In the genomic region with DNA sequence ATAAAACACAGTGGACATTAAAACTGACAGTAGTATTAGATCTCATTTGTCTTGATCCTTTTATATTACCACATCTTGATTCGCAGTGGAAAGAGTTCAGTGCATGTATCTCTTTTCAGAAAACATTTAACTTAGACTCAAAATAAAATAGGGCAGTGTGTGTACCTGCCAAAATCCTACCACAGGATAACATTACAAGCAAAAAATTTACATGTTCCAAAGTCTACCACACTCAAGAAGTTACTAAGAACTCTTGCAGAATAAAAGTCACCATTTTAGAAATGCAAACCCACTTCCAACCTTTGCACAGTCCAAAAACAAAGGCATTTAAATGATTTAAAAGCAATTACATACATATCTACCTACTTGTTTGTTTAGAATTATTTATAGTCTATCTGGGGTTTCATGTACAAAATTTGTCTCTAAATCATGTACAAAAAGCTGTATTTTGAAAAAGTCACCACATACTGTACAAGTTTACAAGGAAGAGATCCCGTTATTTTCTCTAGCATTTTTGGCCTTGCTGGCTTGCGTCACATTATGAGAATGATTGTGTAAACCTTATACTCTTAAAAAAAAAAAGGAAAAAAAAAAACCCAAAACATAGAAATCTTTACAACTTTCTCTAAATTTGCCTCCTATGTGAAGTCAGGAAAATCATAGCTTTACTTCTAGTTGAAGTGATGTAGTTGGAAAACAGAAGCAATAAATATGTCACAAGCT, we compare ENCODE assay signal across 19 cellular contexts.
DNase-seq lines count a peak whose midpoint lies in the region; ATAC-seq and TF ChIP-seq lines count a peak whose summit lies in the region.
"Had no signal": no experiment of that assay in that cellular context is flagged by ENCODE, and none has a peak within 500 bp of the region (broad histone marks: within the 10 kb centered on the region; RNA-seq: fewer than 3 reads in every experiment).

No MANE protein-coding gene starts in this region.

- no peak overlapping the region for H3K9ac ChIP-seq in KMS-11
- H3K9ac ChIP-seq in adipocyte (ENCODE audit: low read length): no peak overlapping the region

- H3K4me3 ChIP-seq in CD4-positive, CD25-positive, alpha-beta regulatory T cell (ENCODE audit: low read depth, low read length): peak overlapping the region; percentile 8
- H3K4me3 ChIP-seq in KMS-11 (IDR thresholded peaks at IDR 0.05; ENCODE audit: insufficient read depth, low read depth, low read length) (no peak overlapping the region), adipocyte (ENCODE audit: low read length) (no peak overlapping the region), right lobe of liver (no peak overlapping the region), gastrocnemius medialis (no peak overlapping the region)
- H3K4me3 ChIP-seq: HAP-1, MG63 had no signal

- POLR2A ChIA-PET in activated CD4-positive, alpha-beta T cell treated with anti-CD3 and anti-CD28 coated beads for 36 hours (lab: Charles Lee): no interaction called here

- in situ Hi-C loops in gastrocnemius medialis (cut with MboI; ENCODE audit: low sequenced_read_pairs in 4 of 4): no loop called here

- peaks cover 0 to 4% (median 0%) of the 10 kb centered on the region in 7 donors for H3K9me3 Mint-ChIP-seq in CD4-positive, CD25-positive, alpha-beta regulatory T cell
- no peaks in the 10 kb centered on the region for H3K9me3 Mint-ChIP-seq in activated CD4-positive, alpha-beta T cell treated with anti-CD3 and anti-CD28 coated beads for 36 hours (ENCODE audit: low read depth)
- H3K9me3 Mint-ChIP-seq: CD14-positive monocyte had no signal

- H3K9me3 ChIP-seq in CD4-positive, CD25-positive, alpha-beta regulatory T cell (ENCODE audit: control insufficient read depth in 2 of 2, low read length in 2 of 2): no peaks in the 10 kb centered on the region
- no peaks in the 10 kb centered on the region for H3K9me3 ChIP-seq in adipocyte (ENCODE audit: control insufficient read depth, low read length)
- no peaks in the 10 kb centered on the region for H3K9me3 ChIP-seq in right lobe of liver
- no peaks in the 10 kb centered on the region for H3K9me3 ChIP-seq in gastrocnemius medialis
- H3K9me3 ChIP-seq: HAP-1, MG63 had no signal

- no peaks in the 10 kb centered on the region for H4K20me1 ChIP-seq in KMS-11 (ENCODE audit: insufficient read depth)

- H3K36me3 ChIP-seq in CD4-positive, CD25-positive, alpha-beta regulatory T cell (ENCODE audit: control insufficient read depth, insufficient read depth, low read length): peaks cover 16% of the 10 kb centered on the region
- H3K36me3 ChIP-seq in KMS-11 (ENCODE audit: insufficient read depth) (peaks cover 8% of the 10 kb centered on the region; the same call in 1 of the 2 replicates), adipocyte (ENCODE audit: control insufficient read depth, insufficient read depth, low read length, severe bottlenecking) (peaks cover 23% of the 10 kb centered on the region), right lobe of liver (peaks cover 0 to 4% (median under 1%) of the 10 kb centered on the region in 4 donors), gastrocnemius medialis (peaks cover 0 to 11% of the 10 kb centered on the region in 2 donors)

- H3K27ac ChIP-seq in CD4-positive, CD25-positive, alpha-beta regulatory T cell (ENCODE audit: insufficient read depth, low read length, poor library complexity, severe bottlenecking): no peak overlapping the region
- no peak overlapping the region for H3K27ac ChIP-seq in KMS-11
- peak overlapping the region in 1 of 3 donors; percentile 14 for H3K27ac ChIP-seq in right lobe of liver
- H3K27ac ChIP-seq in gastrocnemius medialis: no peak overlapping the region

- 18% methylated on average over 3 of the region's 3 CpGs for WGBS in right lobe of liver (ENCODE audit: insufficient coverage, low coverage, low lambda C conversion rate, missing lambda C conversion rate)

- no peaks in the 10 kb centered on the region for H3K4me1 ChIP-seq in CD4-positive, CD25-positive, alpha-beta regulatory T cell (ENCODE audit: control insufficient read depth, insufficient read depth, low read length, poor library complexity, severe bottlenecking)
- H3K4me1 ChIP-seq in KMS-11 (ENCODE audit: low read depth, poor library complexity, severe bottlenecking) (peaks cover 61% of the 10 kb centered on the region), adipocyte (ENCODE audit: control insufficient read depth, insufficient read depth, low read length) (peaks cover 8% of the 10 kb centered on the region), right lobe of liver (peaks cover 0 to 12% (median 3%) of the 10 kb centered on the region in 4 donors), gastrocnemius medialis (no peaks in the 10 kb centered on the region)
- H3K4me1 ChIP-seq: HAP-1 had no signal

- peak overlapping the region; percentile 75 for H3K4me2 ChIP-seq in KMS-11

- peaks cover 34% of the 10 kb centered on the region for H3K36me3 Mint-ChIP-seq in CD4-positive, CD25-positive, alpha-beta regulatory T cell
- peaks cover 33% of the 10 kb centered on the region for H3K36me3 Mint-ChIP-seq in activated CD4-positive, alpha-beta T cell treated with anti-CD3 and anti-CD28 coated beads for 36 hours (ENCODE audit: low read depth)

- peak overlapping the region in 2 of 3 donors; percentile 4 to 82 for H3K27ac Mint-ChIP-seq in CD4-positive, CD25-positive, alpha-beta regulatory T cell
- no peak overlapping the region for H3K27ac Mint-ChIP-seq in activated CD4-positive, alpha-beta T cell treated with anti-CD3 and anti-CD28 coated beads for 36 hours

- no peak overlapping the region for H3K4me3 Mint-ChIP-seq in CD4-positive, CD25-positive, alpha-beta regulatory T cell
- H3K4me3 Mint-ChIP-seq in activated CD4-positive, alpha-beta T cell treated with anti-CD3 and anti-CD28 coated beads for 36 hours: no peak overlapping the region
- H3K4me3 Mint-ChIP-seq: CD14-positive monocyte had no signal

- CTCF ChIA-PET in activated CD4-positive, alpha-beta T cell treated with anti-CD3 and anti-CD28 coated beads for 36 hours (lab: Charles Lee): no interaction called here

- no peak for DNase-seq in CD4-positive, CD25-positive, alpha-beta regulatory T cell
- DNase-seq in adipocyte (ENCODE audit: low read depth): peak; percentile 50
- DNase-seq in right lobe of liver: no peak
- no peak for DNase-seq in UCSD-AML1 (lab: John Stamatoyannopoulos, UW; ENCODE audit: unreplicated experiment)
- no peak for DNase-seq in NCI-H1105 treated with DMSO at 0.1 percent for 48 hours (lab: John Stamatoyannopoulos, UW)
- no peak for DNase-seq in gastrocnemius medialis
- no peak for DNase-seq in activated CD4-positive, alpha-beta T cell treated with anti-CD3 and anti-CD28 coated beads for 36 hours
- DNase-seq: ACHN; AML-193; DMS79; MG63; NCI-H1417 treated with DMSO at 0.1 percent for 48 hours; NCI-H1930; NCI-H69; NK-92 treated with Interleukin-12 subunit alpha and Interleukin-12 subunit beta, amount 100 ng/mL, for 24 hours; RPMI8226 had no signal

- H3K79me2 ChIP-seq in KMS-11 (ENCODE audit: insufficient read depth, low read depth): no peaks in the 10 kb centered on the region; the same call in 1 of the 2 replicates

- no peaks in the 10 kb centered on the region for H3K27me3 Mint-ChIP-seq in CD4-positive, CD25-positive, alpha-beta regulatory T cell
- H3K27me3 Mint-ChIP-seq in activated CD4-positive, alpha-beta T cell treated with anti-CD3 and anti-CD28 coated beads for 36 hours: no peaks in the 10 kb centered on the region

- peaks cover 24 to 46% (median 35%) of the 10 kb centered on the region in 4 donors for H3K4me1 Mint-ChIP-seq in CD4-positive, CD25-positive, alpha-beta regulatory T cell
- peaks cover 3% of the 10 kb centered on the region for H3K4me1 Mint-ChIP-seq in activated CD4-positive, alpha-beta T cell treated with anti-CD3 and anti-CD28 coated beads for 36 hours

- intact Hi-C loops in right lobe of liver (cut with DNase I) (no loop called here), gastrocnemius medialis (cut with DNase I; ENCODE audit: low total_unique reads) (loop anchor here (2.0 kb wide), 1 partner anchor 19 kb away; no protein-coding TSS in a partner anchor)
- intact Hi-C loops in activated CD4-positive, alpha-beta T cell treated with anti-CD3 and anti-CD28 coated beads for 36 hours (cut with DNase I, micrococcal nuclease): no loop called here

- ATAC-seq in CD4-positive, CD25-positive, alpha-beta regulatory T cell (ENCODE audit: low read depth in 2 of 2): no peak
- ATAC-seq in right lobe of liver: peak; percentile 50 to 76 (median 58)
- no peak for ATAC-seq in gastrocnemius medialis
- no peak for ATAC-seq in activated CD4-positive, alpha-beta T cell treated with anti-CD3 and anti-CD28 coated beads for 36 hours

- TF ChIP-seq CTCF in KMS-11 (conservative IDR thresholded peaks at IDR 0.05; ENCODE audit: low read depth, low read length): no peak
- TF ChIP-seq CTCF in right lobe of liver (IDR thresholded peaks at IDR 0.05): no peak
- no peak for TF ChIP-seq CTCF in gastrocnemius medialis (IDR thresholded peaks at IDR 0.05 in 4 of 5, conservative IDR thresholded peaks at IDR 0.05 in 1 of 5)

- H3K27me3 ChIP-seq in CD4-positive, CD25-positive, alpha-beta regulatory T cell (ENCODE audit: control insufficient read depth, insufficient read depth, low read length): no peaks in the 10 kb centered on the region
- no peaks in the 10 kb centered on the region for H3K27me3 ChIP-seq in KMS-11 (ENCODE audit: insufficient read depth, low read depth)
- H3K27me3 ChIP-seq in adipocyte (replicated peaks; ENCODE audit: control insufficient read depth, insufficient read depth, low read length): no peaks in the 10 kb centered on the region
- no peaks in the 10 kb centered on the region for H3K27me3 ChIP-seq in right lobe of liver
- H3K27me3 ChIP-seq in gastrocnemius medialis: no peaks in the 10 kb centered on the region
- H3K27me3 ChIP-seq: MG63 had no signal

- H2AFZ ChIP-seq in KMS-11 (ENCODE audit: low read depth): no peak overlapping the region

- TF ChIP-seq POLR2A in right lobe of liver (IDR thresholded peaks at IDR 0.05) (no peak), gastrocnemius medialis (IDR thresholded peaks at IDR 0.05) (no peak)

Comparison
In these comparisons a context has a peak if more than half of its experiments do, and no peak if none do; other contexts are left out.
1. ATAC-seq: peak in right lobe of liver (4 of 4); none in CD4-positive, CD25-positive, alpha-beta regulatory T cell (0 of 2), gastrocnemius medialis (0 of 2) and activated CD4-positive, alpha-beta T cell treated with anti-CD3 and anti-CD28 coated beads for 36 hours (single experiment).